ENCODE assay signal across 8 cellular contexts in the genomic region with DNA sequence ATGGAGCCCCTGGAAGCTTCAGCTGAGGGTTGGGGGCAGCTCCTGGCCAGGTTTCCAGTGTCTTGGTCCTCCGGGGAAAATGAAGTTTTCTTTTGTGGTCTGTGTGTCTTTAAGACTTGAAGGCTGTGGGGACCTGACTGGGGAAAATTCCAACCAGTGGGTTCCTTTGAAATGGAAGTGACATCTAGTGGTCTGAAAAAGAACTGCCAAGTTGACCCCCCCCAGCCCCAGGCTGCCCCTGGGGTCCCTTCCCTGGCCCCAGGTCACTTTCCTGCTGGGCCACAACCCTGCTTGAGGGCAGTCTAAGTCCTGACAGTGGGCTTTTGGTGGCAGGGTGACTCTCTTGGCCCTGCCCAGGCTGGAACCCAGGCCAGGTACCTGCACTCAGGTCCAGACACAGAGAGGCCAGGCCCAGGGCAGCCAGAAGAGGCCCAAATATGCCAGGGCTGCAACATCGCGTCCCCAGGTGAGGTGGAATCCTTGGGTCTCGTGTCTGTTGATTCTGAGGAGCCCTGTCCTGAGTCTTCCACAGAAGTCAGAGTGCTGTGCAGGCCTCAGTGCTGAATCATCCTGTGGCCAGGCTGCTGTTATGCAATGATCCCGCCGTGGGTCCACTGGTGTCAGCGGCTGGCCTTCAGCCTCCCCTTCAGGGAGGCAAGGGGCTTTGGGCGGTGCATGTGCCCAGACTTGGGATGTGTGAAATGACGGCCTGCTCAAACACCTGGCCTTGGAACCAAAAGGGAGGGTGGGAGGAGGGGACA.
DNase-seq lines count a peak whose midpoint lies in the region; ATAC-seq, FAIRE-seq and TF ChIP-seq lines count a peak whose summit lies in the region.

No MANE protein-coding gene starts in this region.

- H3K36me3 ChIP-seq in fibroblast of lung (ENCODE audit: control insufficient read depth, insufficient read depth, low read length), result no peaks in the 10 kb centered on the region

- peaks cover 19% of the 10 kb centered on the region for H3K4me1 ChIP-seq in fibroblast of lung (ENCODE audit: control insufficient read depth, extremely low read depth, insufficient read depth, low read length)

- H3K27ac ChIP-seq in fibroblast of lung (ENCODE audit: insufficient read depth, low read length), result no peak overlapping the region

- no peaks in the 10 kb centered on the region for H3K79me2 ChIP-seq in fibroblast of lung (ENCODE audit: control insufficient read depth, insufficient read depth, low read length)

- DNase-seq in AG10803 (ENCODE audit: low read depth) (peak; percentile 82), GM18507 (ENCODE audit: extremely low spot score, insufficient read length, low read depth) (no peak), RPMI8226 (peak; percentile 51), fibroblast of lung (ENCODE audit: low read depth in 2 of 2) (peak; percentile 74 to 77), osteocyte (ENCODE audit: extremely low spot score, unreplicated experiment) (no peak), ureter (ENCODE audit: low spot score) (no peak)

- no peak overlapping the region for H3K9ac ChIP-seq in fibroblast of lung (ENCODE audit: insufficient read depth, low read length)

- no peak overlapping the region for H3K4me3 Mint-ChIP-seq in osteocyte (ENCODE audit: unreplicated experiment)

- no peaks in the 10 kb centered on the region for H3K9me3 ChIP-seq in fibroblast of lung (ENCODE audit: control insufficient read depth, insufficient read depth, low read depth, low read length)

- H3K27me3 Mint-ChIP-seq in osteocyte (ENCODE audit: unreplicated experiment), result peaks cover 8% of the 10 kb centered on the region

- H3K27ac Mint-ChIP-seq in osteocyte (ENCODE audit: unreplicated experiment), result no peak overlapping the region

- H3K36me3 Mint-ChIP-seq in osteocyte (ENCODE audit: unreplicated experiment), result no peaks in the 10 kb centered on the region

- peak; percentile 70 for FAIRE-seq in GM18507 (lab: Jason Lieb, UNC)

- H3K27me3 ChIP-seq in fibroblast of lung (ENCODE audit: control insufficient read depth, insufficient read depth, low read length), result no peaks in the 10 kb centered on the region

- peak overlapping the region; percentile 48 for H3K4me2 ChIP-seq in fibroblast of lung (ENCODE audit: extremely low read depth, insufficient read depth, low read length)

- no peak for ATAC-seq in GM21619 (IDR thresholded peaks at IDR 0.05; ENCODE audit: unreplicated experiment)
- ATAC-seq in GM21360 (IDR thresholded peaks at IDR 0.05; ENCODE audit: unreplicated experiment), result no peak

- H3K9me3 Mint-ChIP-seq in osteocyte (ENCODE audit: unreplicated experiment), result no peaks in the 10 kb centered on the region

- no peak overlapping the region for H2AFZ ChIP-seq in fibroblast of lung (ENCODE audit: low read length)

- no peak overlapping the region for H3K4me3 ChIP-seq in AG10803 (ENCODE audit: low read length)
- H3K4me3 ChIP-seq in fibroblast of lung (replicated peaks in 1 of 4; ENCODE audit: control extremely low read depth in 1 of 4, insufficient read depth in 1 of 4, low read depth in 3 of 4, low read length in 4 of 4), result no peak overlapping the region

- peaks cover 7% of the 10 kb centered on the region for H3K4me1 Mint-ChIP-seq in osteocyte (ENCODE audit: unreplicated experiment)

- no peaks in the 10 kb centered on the region for H4K20me1 ChIP-seq in fibroblast of lung (ENCODE audit: control insufficient read depth, extremely low read depth, insufficient read depth, low read length)

- TF ChIP-seq CTCF in AG10803 (conservative IDR thresholded peaks at IDR 0.05; ENCODE audit: low read length) (peak; percentile 37), fibroblast of lung (conservative IDR thresholded peaks at IDR 0.05 in 1 of 2, IDR thresholded peaks at IDR 0.05 in 1 of 2; ENCODE audit: low read depth in 1 of 2, low read length in 2 of 2) (peak; percentile 57 to 63), osteocyte (IDR thresholded peaks at IDR 0.05) (peak; percentile 72)

Comparison
In these comparisons a context has a peak if more than half of its experiments do, and no peak if none do; other contexts are left out.
1. DNase-seq: peak in AG10803 (single experiment), RPMI8226 (single experiment) and fibroblast of lung (2 of 2); none in GM18507 (single experiment), osteocyte (single experiment) and ureter (single experiment).
2. Peak in every context shown above with its lines, with median percentiles within 50 percentile points of each other: CTCF ChIP-seq.